Comparison of ENCODE assay signal across 17 cellular contexts in genomic region chr20:64254156-64254555, GRCh38. TPM values are rescaled to one million over a fixed set of nuclear protein-coding genes. Genes with fewer than 3 reads are reported as not detected.
DNase-seq lines count a peak whose midpoint lies in the region; ATAC-seq, FAIRE-seq and TF ChIP-seq lines count a peak whose summit lies in the region.
"Had no signal": no experiment of that assay in that cellular context is flagged by ENCODE, and none has a peak within 500 bp of the region (broad histone marks: within the 10 kb centered on the region; RNA-seq: fewer than 3 reads in every experiment).

No MANE protein-coding gene starts in this region.

- H3K9ac ChIP-seq in H1 (replicated peaks in 1 of 4; ENCODE audit: extremely low read depth in 1 of 4, low read depth in 3 of 4, low read length in 3 of 4) = no peak overlapping the region

- no peaks in the 10 kb centered on the region; a peak in 1 of 7 replicates for H3K27me3 ChIP-seq in H1 (replicated peaks in 1 of 4; ENCODE audit: control insufficient read depth in 3 of 4, extremely low read depth in 1 of 4, insufficient read depth in 3 of 4, low read length in 3 of 4)
- H3K27me3 ChIP-seq: ascending aorta, ovary had no signal

- no peaks in the 10 kb centered on the region for H3K36me3 ChIP-seq in H1 (ENCODE audit: control insufficient read depth in 2 of 4, insufficient read depth in 4 of 4, low read length in 3 of 4)
- H3K36me3 ChIP-seq: ascending aorta, esophagus squamous epithelium, ovary had no signal

- no peak overlapping the region for H3K4ac ChIP-seq in H1 (replicated peaks; ENCODE audit: insufficient read length, low read depth, low read length)

- 0 out of 2 replicates have a peak overlapping the region, but pooled peaks have one; percentile 32 for H2BK12ac ChIP-seq in H1 (ENCODE audit: low read depth, low read length)

- POLR2A ChIA-PET in H1 (lab: Charles Lee; ENCODE audit: partially characterized antibody) = interaction anchor here (1.2 to 3.2 kb wide), 3 partner anchors 8 to 32 kb away, joined by 3 to 11 read pairs (median 6); no protein-coding TSS in a partner anchor

- H3K27ac ChIP-seq in H1 (ENCODE audit: low read depth, low read length) = no peak overlapping the region
- H3K27ac ChIP-seq: ascending aorta, esophagus squamous epithelium, ovary had no signal

- TF ChIP-seq CTCF in HFFc6 (IDR thresholded peaks at IDR 0.05) = no peak
- TF ChIP-seq CTCF in H1 (IDR thresholded peaks at IDR 0.05; ENCODE audit: control extremely low read depth in 1 of 3, insufficient read depth in 1 of 3, low read depth in 1 of 3, low read length in 3 of 3) = no peak

- peaks cover 6% of the 10 kb centered on the region for H3K79me1 ChIP-seq in H1 (ENCODE audit: low read depth, low read length)

- no peak overlapping the region for H2BK120ac ChIP-seq in H1 (replicated peaks; ENCODE audit: low read depth, low read length)

- H2BK5ac ChIP-seq in H1 (ENCODE audit: low read depth, low read length) = no peak overlapping the region

- CTCF ChIA-PET in H1 (lab: Charles Lee; ENCODE audit: partially characterized antibody) = interaction anchor here (1.2 to 6.5 kb wide), 4 partner anchors 11 to 134 kb away, joined by 3 to 41 read pairs (median 3); no protein-coding TSS in a partner anchor

- H3K4me1 Mint-ChIP-seq in activated T-cell treated with anti-CD3 and anti-CD28 coated beads, Interleukin-2, amount 50 U/mL, for 4 hours (ENCODE audit: low read depth) = peaks cover 36% of the 10 kb centered on the region
- H3K4me1 Mint-ChIP-seq in HFFc6 (ENCODE audit: low read depth) = peaks cover 33% of the 10 kb centered on the region

- no peak for TF ChIP-seq POLR2A in H1 (IDR thresholded peaks at IDR 0.05; ENCODE audit: control extremely low read depth in 1 of 2, low read depth in 2 of 2, low read length in 2 of 2)

- H3K23ac ChIP-seq in H1 (ENCODE audit: insufficient read length) = no peak overlapping the region

- peak overlapping the region; percentile 76 for H3K4me3 Mint-ChIP-seq in activated T-cell treated with anti-CD3 and anti-CD28 coated beads, Interleukin-2, amount 50 U/mL, for 4 hours
- H3K4me3 Mint-ChIP-seq in HFFc6 = peak overlapping the region; percentile 69

- peaks cover 2 to 17% (median 8%) of the 10 kb centered on the region in 4 experiments; a peak in 6 of 7 replicates for H3K4me1 ChIP-seq in H1 (replicated peaks in 1 of 4; ENCODE audit: control insufficient read depth in 3 of 4, insufficient read depth in 4 of 4, low read length in 3 of 4)

- WGBS in H1 (ENCODE audit: extremely low coverage in 1 of 2, insufficient coverage in 1 of 2, insufficient read length in 1 of 2, insufficient replicate concordance in 2 of 2, low coverage in 1 of 2, low lambda C conversion rate in 2 of 2, missing lambda C conversion rate in 1 of 2), 2 experiments = 97% methylated on average over 5 of the region's 5 CpGs; no CpG with 5 or more reads in 1 of the 2 experiments

- H2BK20ac ChIP-seq in H1 (ENCODE audit: low read length) = no peak overlapping the region

- no peak for DNase-seq in activated T-cell treated with anti-CD3 and anti-CD28 coated beads, Interleukin-2, amount 50 U/mL, for 4 hours
- DNase-seq in activated T-cell treated with anti-CD3 and anti-CD28 coated beads for 4 hours (no peak), HFFc6 (no peak), H1 (ENCODE audit: low read depth in 1 of 2, low spot score in 2 of 2) (peak in 1 of 2 experiments; percentile 16), posterior vena cava (ENCODE audit: low spot score) (peak; percentile 37), HCEC 1CT (no peak), NCI-H226 (no peak), NCI-H2107 treated with DMSO at 0.1 percent for 48 hours (lab: John Stamatoyannopoulos, UW; ENCODE audit: unreplicated experiment) (no peak)
- DNase-seq: activated CD4-positive, CD25-positive, alpha-beta regulatory T cell; esophagus squamous epithelium; GF-D8; NCI-H2081; NCI-H774 had no signal

- H4K20me1 ChIP-seq in H1 (replicated peaks in 1 of 2; ENCODE audit: control insufficient read depth in 1 of 2, insufficient read depth in 2 of 2, low read length in 2 of 2) = peaks cover 2% of the 10 kb centered on the region in 2 experiments

- H4K91ac ChIP-seq in H1 (replicated peaks; ENCODE audit: insufficient read length, low read length) = no peak overlapping the region

- no peak overlapping the region for H2AK5ac ChIP-seq in H1 (ENCODE audit: low read depth, low read length)

- no peak overlapping the region for H4K8ac ChIP-seq in H1 (ENCODE audit: extremely low read depth, insufficient read depth, low read length)

- FAIRE-seq in H1 (lab: Jason Lieb, UNC) = no peak
- FAIRE-seq: D721Med, keratinocyte had no signal

- H3K9me3 ChIP-seq in H1 (ENCODE audit: insufficient read depth in 2 of 2, low read depth in 1 of 2, low read length in 1 of 2) = no peaks in the 10 kb centered on the region
- H3K9me3 ChIP-seq: ascending aorta, esophagus squamous epithelium, ovary had no signal

- intact Hi-C loops in posterior vena cava (cut with DNase I) = no loop called here

- H3K14ac ChIP-seq in H1 (ENCODE audit: insufficient read length) = no peak overlapping the region

- no peak for TF ChIP-seq EP300 in H1 (IDR thresholded peaks at IDR 0.05; ENCODE audit: borderline replicate concordance in 1 of 2, low read depth in 2 of 2, low read length in 2 of 2)

- ATAC-seq in activated T-cell treated with anti-CD3 and anti-CD28 coated beads, Interleukin-2, amount 50 U/mL, for 4 hours = no peak

- no peak overlapping the region for H3K18ac ChIP-seq in H1 (ENCODE audit: extremely low read depth, low read length)

- H3K36me3 Mint-ChIP-seq in activated T-cell treated with anti-CD3 and anti-CD28 coated beads, Interleukin-2, amount 50 U/mL, for 4 hours (ENCODE audit: insufficient read depth) = no peaks in the 10 kb centered on the region
- no peaks in the 10 kb centered on the region for H3K36me3 Mint-ChIP-seq in HFFc6 (ENCODE audit: low read depth)

- H2BK15ac ChIP-seq in H1 (ENCODE audit: low read length) = no peak overlapping the region

- H3K79me2 ChIP-seq in H1 (ENCODE audit: control insufficient read depth in 1 of 2, insufficient read depth in 2 of 2, low read length in 2 of 2) = peaks cover 4 to 33% of the 10 kb centered on the region in 2 experiments; a peak in 3 of 4 replicates

- H3K27me3 Mint-ChIP-seq in activated T-cell treated with anti-CD3 and anti-CD28 coated beads, Interleukin-2, amount 50 U/mL, for 4 hours (ENCODE audit: low read depth) = no peaks in the 10 kb centered on the region
- peaks cover 23% of the 10 kb centered on the region for H3K27me3 Mint-ChIP-seq in HFFc6 (ENCODE audit: insufficient read depth)

- no peak overlapping the region; a peak in 1 of 4 replicates for H3K4me2 ChIP-seq in H1 (ENCODE audit: insufficient read depth in 1 of 2, low read depth in 2 of 2, low read length in 2 of 2)

- no peaks in the 10 kb centered on the region for H3K9me3 Mint-ChIP-seq in activated T-cell treated with anti-CD3 and anti-CD28 coated beads, Interleukin-2, amount 50 U/mL, for 4 hours
- no peaks in the 10 kb centered on the region for H3K9me3 Mint-ChIP-seq in HFFc6

- H3K23me2 ChIP-seq in H1 (ENCODE audit: low read depth, low read length) = peaks cover 3% of the 10 kb centered on the region; the same call in 1 of the 2 replicates

- H2AFZ ChIP-seq in H1 (ENCODE audit: low read length) = no peak overlapping the region

- no peak overlapping the region for H4K5ac ChIP-seq in H1 (ENCODE audit: insufficient read length, low read depth, low read length)

- H3K56ac ChIP-seq in H1 (replicated peaks; ENCODE audit: insufficient read length, low read depth, low read length) = no peak overlapping the region

- no peak overlapping the region for H3K27ac Mint-ChIP-seq in HFFc6

- no peak overlapping the region for H3K4me3 ChIP-seq in H1 (ENCODE audit: extremely low read depth in 1 of 4, insufficient read depth in 2 of 4, low read depth in 3 of 4, low read length in 4 of 4)
- H3K4me3 ChIP-seq: ovary had no signal

- TF ChIP-seq RAD21 in H1 (IDR thresholded peaks at IDR 0.05 in 1 of 2, conservative IDR thresholded peaks at IDR 0.05 in 1 of 2; ENCODE audit: low read depth in 2 of 2, low read length in 2 of 2) = no peak

TF ChIP-seq in H1, 55 proteins besides CTCF, POLR2A, EP300 and RAD21:
- TF ChIP-seq BRCA1 (IDR thresholded peaks at IDR 0.05; ENCODE audit: low read depth, low read length) (no peak), EZH2 (IDR thresholded peaks at IDR 0.05; ENCODE audit: low read depth, low read length, severe bottlenecking) (no peak), KDM5A (IDR thresholded peaks at IDR 0.05; ENCODE audit: low read length) (no peak), BCL11A (IDR thresholded peaks at IDR 0.05; ENCODE audit: low read depth in 2 of 2, low read length in 2 of 2) (no peak), NRF1 (IDR thresholded peaks at IDR 0.05; ENCODE audit: low read depth, low read length) (no peak), KDM1A (IDR thresholded peaks at IDR 0.05; ENCODE audit: borderline replicate concordance, low read length) (no peak)

RNA-seq across cellular contexts. Expression of gene PCMTD2, which starts 1.4 kb away (rescaled TPM):
- 10 to 100 TPM; 20.4 to 24.4 (median 21.2) TPM for total RNA-seq in activated T-cell treated with anti-CD3 and anti-CD28 coated beads, Interleukin-2, amount 50 U/mL, for 4 hours
- 10 to 100 TPM; 15.7 to 21.9 (median 18.1) TPM for total RNA-seq in HFFc6 (2021; fragmentation: NEBNext Ultra II Directional; extraction: Animal tissue kit (Norgen Biotek cat#: 25700))
- 55.1 and 57.8 TPM in 2 replicates for total RNA-seq in H1 (2021; fragmentation: NEBNext Ultra II Directional; extraction: Animal tissue kit (Norgen Biotek cat#: 25700))
- 21.4 and 24.6 TPM in 2 replicates for polyA plus RNA-seq in H1 (2011; rRNA removed)
- polyA plus RNA-seq in H1 (2011; cell fraction: cytosol; rRNA removed) = 44.6 TPM
- polyA plus RNA-seq in H1 (2011; cell fraction: nucleus; rRNA removed) = 23.3 TPM
- 39.3 to 55.1 TPM (median 48.2 TPM) in 4 replicates for polyA plus RNA-seq in H1 (2012, experiment 1 of 2)
- 3.9 TPM for polyA plus RNA-seq in H1 (2012, experiment 2 of 2)
- 28.9 TPM for polyA plus RNA-seq in H1 (2013, experiment 1 of 2)
- 28.7 TPM for polyA plus RNA-seq in H1 (2013, experiment 2 of 2)
- polyA minus RNA-seq in H1 (2011; rRNA and poly(A)+ RNA removed) = 33.6 and 34.0 TPM in 2 replicates
- polyA minus RNA-seq in H1 (2011; cell fraction: cytosol; rRNA and poly(A)+ RNA removed) = 25.6 TPM
- polyA minus RNA-seq in H1 (2011; cell fraction: nucleus; rRNA and poly(A)+ RNA removed) = 23.9 TPM
- total RNA-seq in posterior vena cava = 10 to 100 TPM; 25.1 to 27.0 TPM
